10 cellular contexts compared by ENCODE assay signal in genomic region chr6:15490242-15491100, GRCh38.
DNase-seq lines count a peak whose midpoint lies in the region; ATAC-seq and TF ChIP-seq lines count a peak whose summit lies in the region.
"Had no signal": no experiment of that assay in that cellular context is flagged by ENCODE, and none has a peak within 500 bp of the region (broad histone marks: within the 10 kb centered on the region; RNA-seq: fewer than 3 reads in every experiment).

No MANE protein-coding gene starts in this region.

- CTCF ChIA-PET in activated CD8-positive, alpha-beta T cell treated with anti-CD3 and anti-CD28 coated beads for 36 hours (lab: Charles Lee), result interaction anchor here (0.9 to 1.3 kb wide), 5 partner anchors 9 to 140 kb away, joined by 3 to 9 read pairs (median 3); no protein-coding TSS in a partner anchor

- DNase-seq in natural killer cell, result no peak
- DNase-seq in natural killer cell treated with Interleukin-12 subunit alpha and Interleukin-12 subunit beta and Interleukin-15 and Interleukin-18, amount 100 ng/mL, for 72 hours (ENCODE audit: low spot score), result no peak
- peak; percentile 12 for DNase-seq in activated CD8-positive, alpha-beta T cell treated with anti-CD3 and anti-CD28 coated beads for 36 hours
- no peak for DNase-seq in memory B cell (ENCODE audit: low spot score in 2 of 2)
- no peak for DNase-seq in type B pancreatic cell (ENCODE audit: extremely low spot score, unreplicated experiment)
- DNase-seq in dermis blood vessel endothelial cell, result no peak
- DNase-seq in DMS114 treated with DMSO at 0.1 percent for 48 hours (lab: John Stamatoyannopoulos, UW; ENCODE audit: unreplicated experiment), result no peak
- DNase-seq: DMS153 had no signal

- no peak for TF ChIP-seq CTCF in natural killer cell (IDR thresholded peaks at IDR 0.05)
- TF ChIP-seq CTCF in activated CD8-positive, alpha-beta T cell treated with anti-CD3 and anti-CD28 coated beads for 36 hours (IDR thresholded peaks at IDR 0.05), result no peak
- no peak for TF ChIP-seq CTCF in type B pancreatic cell (conservative IDR thresholded peaks at IDR 0.05)

- H3K27me3 Mint-ChIP-seq in natural killer cell (ENCODE audit: low read depth in 2 of 2) (no peaks in the 10 kb centered on the region), memory B cell (no peaks in the 10 kb centered on the region), type B pancreatic cell (no peaks in the 10 kb centered on the region)
- no peaks in the 10 kb centered on the region for H3K27me3 Mint-ChIP-seq in natural killer cell treated with Interleukin-12 subunit alpha and Interleukin-12 subunit beta and Interleukin-15 and Interleukin-18, amount 100 ng/mL, for 72 hours
- H3K27me3 Mint-ChIP-seq in activated CD8-positive, alpha-beta T cell treated with anti-CD3 and anti-CD28 coated beads for 36 hours, result no peaks in the 10 kb centered on the region

- intact Hi-C loops in natural killer cell (cut with micrococcal nuclease), result loop anchor here (1.0 kb wide), 2 partner anchors 133 to 1279 kb away; no protein-coding TSS in a partner anchor
- intact Hi-C loops in activated CD8-positive, alpha-beta T cell treated with anti-CD3 and anti-CD28 coated beads for 36 hours (cut with micrococcal nuclease), result no loop called here

- POLR2A ChIA-PET in activated CD8-positive, alpha-beta T cell treated with anti-CD3 and anti-CD28 coated beads for 36 hours (lab: Charles Lee), result interaction anchor here (1.0 kb wide), 1 partner anchor 9 kb away, joined by 6 read pairs; no protein-coding TSS in a partner anchor

- no peaks in the 10 kb centered on the region for H3K9me3 Mint-ChIP-seq in natural killer cell
- H3K9me3 Mint-ChIP-seq in natural killer cell treated with Interleukin-12 subunit alpha and Interleukin-12 subunit beta and Interleukin-15 and Interleukin-18, amount 100 ng/mL, for 72 hours, result no peaks in the 10 kb centered on the region
- H3K9me3 Mint-ChIP-seq in activated CD8-positive, alpha-beta T cell treated with anti-CD3 and anti-CD28 coated beads for 36 hours, result no peaks in the 10 kb centered on the region
- H3K9me3 Mint-ChIP-seq in memory B cell, result no peaks in the 10 kb centered on the region
- H3K9me3 Mint-ChIP-seq in type B pancreatic cell, result no peaks in the 10 kb centered on the region
- H3K9me3 Mint-ChIP-seq: T-helper 1 cell treated with Interleukin-12 subunit alpha and Interleukin-12 subunit beta and Interleukin-4 antibody, amounts not matched to agents 30 μg/mL and 1 μg/mL, for 36 hours had no signal

- H3K4me1 Mint-ChIP-seq in natural killer cell (peaks cover 46 to 57% of the 10 kb centered on the region in 2 donors), memory B cell (peaks cover 19% of the 10 kb centered on the region), type B pancreatic cell (ENCODE audit: unreplicated experiment) (peaks cover 37% of the 10 kb centered on the region)
- peaks cover 28 to 55% of the 10 kb centered on the region in 2 donors for H3K4me1 Mint-ChIP-seq in natural killer cell treated with Interleukin-12 subunit alpha and Interleukin-12 subunit beta and Interleukin-15 and Interleukin-18, amount 100 ng/mL, for 72 hours (ENCODE audit: low read depth in 2 of 2)
- peaks cover 40% of the 10 kb centered on the region for H3K4me1 Mint-ChIP-seq in activated CD8-positive, alpha-beta T cell treated with anti-CD3 and anti-CD28 coated beads for 36 hours (ENCODE audit: low read depth)

- H3K36me3 Mint-ChIP-seq in natural killer cell, result no peaks in the 10 kb centered on the region
- H3K36me3 Mint-ChIP-seq in natural killer cell treated with Interleukin-12 subunit alpha and Interleukin-12 subunit beta and Interleukin-15 and Interleukin-18, amount 100 ng/mL, for 72 hours, result peaks cover 5% of the 10 kb centered on the region
- peaks cover 41% of the 10 kb centered on the region for H3K36me3 Mint-ChIP-seq in activated CD8-positive, alpha-beta T cell treated with anti-CD3 and anti-CD28 coated beads for 36 hours (ENCODE audit: low read depth)
- peaks cover 18% of the 10 kb centered on the region for H3K36me3 Mint-ChIP-seq in memory B cell
- H3K36me3 Mint-ChIP-seq in type B pancreatic cell, result peaks cover 17% of the 10 kb centered on the region

- peak overlapping the region; percentile 45 to 78 for H3K27ac Mint-ChIP-seq in natural killer cell
- peak overlapping the region in 1 of 2 donors; percentile 22 for H3K27ac Mint-ChIP-seq in natural killer cell treated with Interleukin-12 subunit alpha and Interleukin-12 subunit beta and Interleukin-15 and Interleukin-18, amount 100 ng/mL, for 72 hours
- peak overlapping the region; percentile 29 for H3K27ac Mint-ChIP-seq in activated CD8-positive, alpha-beta T cell treated with anti-CD3 and anti-CD28 coated beads for 36 hours
- H3K27ac Mint-ChIP-seq in memory B cell, result peak overlapping the region; percentile 57
- H3K27ac Mint-ChIP-seq in type B pancreatic cell, result peak overlapping the region; percentile 16

- ATAC-seq in natural killer cell (no peak), memory B cell (ENCODE audit: low read depth) (no peak), GM21390 (IDR thresholded peaks at IDR 0.05; ENCODE audit: unreplicated experiment) (no peak)
- ATAC-seq in natural killer cell treated with Interleukin-12 subunit alpha and Interleukin-12 subunit beta and Interleukin-15 and Interleukin-18, amount 100 ng/mL, for 72 hours, result no peak
- ATAC-seq in activated CD8-positive, alpha-beta T cell treated with anti-CD3 and anti-CD28 coated beads for 36 hours, result no peak

- no peak overlapping the region for H3K4me3 Mint-ChIP-seq in natural killer cell
- H3K4me3 Mint-ChIP-seq in natural killer cell treated with Interleukin-12 subunit alpha and Interleukin-12 subunit beta and Interleukin-15 and Interleukin-18, amount 100 ng/mL, for 72 hours, result no peak overlapping the region
- H3K4me3 Mint-ChIP-seq in activated CD8-positive, alpha-beta T cell treated with anti-CD3 and anti-CD28 coated beads for 36 hours, result no peak overlapping the region
- H3K4me3 Mint-ChIP-seq in memory B cell, result no peak overlapping the region
- no peak overlapping the region for H3K4me3 Mint-ChIP-seq in type B pancreatic cell
- H3K4me3 Mint-ChIP-seq: T-helper 1 cell treated with Interleukin-12 subunit alpha and Interleukin-12 subunit beta and Interleukin-4 antibody, amounts not matched to agents 30 μg/mL and 1 μg/mL, for 36 hours had no signal
